In the genomic region with DNA sequence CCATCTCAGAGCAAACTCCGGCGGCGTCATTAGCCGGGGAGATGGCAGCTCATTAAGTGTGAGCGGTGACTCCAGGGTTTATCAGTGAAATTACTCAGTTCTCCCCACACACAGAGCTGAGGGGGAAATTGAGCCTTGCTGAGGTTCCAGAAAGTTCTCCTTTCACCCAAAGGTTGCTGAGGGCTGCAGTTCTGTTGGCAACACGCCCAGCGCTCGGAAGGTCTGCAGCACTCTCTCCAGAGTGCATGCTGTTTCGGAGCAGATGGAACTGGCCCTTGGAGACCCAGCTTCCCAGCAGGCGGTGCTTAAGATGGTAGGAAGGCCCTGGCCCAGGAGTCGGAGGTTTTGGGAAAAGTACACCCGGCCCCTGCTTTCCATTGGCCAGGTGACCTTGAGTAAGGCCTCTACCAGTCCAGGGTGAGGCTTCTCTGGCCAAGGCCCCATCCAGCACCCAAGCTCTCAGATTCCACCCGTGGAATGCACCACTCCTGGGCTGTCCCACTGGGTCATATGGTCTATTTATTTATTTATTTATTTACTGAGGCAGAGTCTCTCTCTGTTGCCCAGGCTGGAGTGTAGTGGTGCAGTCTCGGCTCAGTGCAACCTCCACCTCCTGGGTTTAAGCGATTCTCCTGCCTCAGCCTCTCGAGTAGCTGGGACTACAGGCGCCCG, we compare ENCODE assay signal across 17 cellular contexts.
DNase-seq lines count a peak whose midpoint lies in the region; ATAC-seq and TF ChIP-seq lines count a peak whose summit lies in the region.
"Had no signal": no experiment of that assay in that cellular context is flagged by ENCODE, and none has a peak within 500 bp of the region (broad histone marks: within the 10 kb centered on the region; RNA-seq: fewer than 3 reads in every experiment).

No MANE protein-coding gene starts in this region.

- peaks cover 47% of the 10 kb centered on the region for H3K4me1 Mint-ChIP-seq in nephron
- no peaks in the 10 kb centered on the region for H3K4me1 Mint-ChIP-seq in natural killer cell treated with Interleukin-12 subunit alpha and Interleukin-12 subunit beta and Interleukin-15 and Interleukin-18, amount 100 ng/mL, for 72 hours (ENCODE audit: low read depth in 2 of 2)
- H3K4me1 Mint-ChIP-seq: central memory CD8-positive, alpha-beta T cell had no signal

- no peaks in the 10 kb centered on the region for H3K9me3 ChIP-seq in gastroesophageal sphincter

- ATAC-seq in gastroesophageal sphincter (peak; percentile 7), GM18907 (IDR thresholded peaks at IDR 0.05; ENCODE audit: unreplicated experiment) (no peak)
- ATAC-seq in natural killer cell treated with Interleukin-12 subunit alpha and Interleukin-12 subunit beta and Interleukin-15 and Interleukin-18, amount 100 ng/mL, for 72 hours = no peak

- H3K27me3 Mint-ChIP-seq in nephron (ENCODE audit: low read depth) = peaks cover 9% of the 10 kb centered on the region
- H3K27me3 Mint-ChIP-seq in natural killer cell treated with Interleukin-12 subunit alpha and Interleukin-12 subunit beta and Interleukin-15 and Interleukin-18, amount 100 ng/mL, for 72 hours = no peaks in the 10 kb centered on the region
- H3K27me3 Mint-ChIP-seq: activated naive CD8-positive, alpha-beta T cell; central memory CD8-positive, alpha-beta T cell had no signal

- H3K4me3 ChIP-seq in gastroesophageal sphincter = no peak overlapping the region

- H3K9me3 Mint-ChIP-seq in nephron = no peaks in the 10 kb centered on the region
- no peaks in the 10 kb centered on the region for H3K9me3 Mint-ChIP-seq in natural killer cell treated with Interleukin-12 subunit alpha and Interleukin-12 subunit beta and Interleukin-15 and Interleukin-18, amount 100 ng/mL, for 72 hours
- H3K9me3 Mint-ChIP-seq: central memory CD8-positive, alpha-beta T cell; T-helper 2 cell treated with Interferon-gamma antibody and Interleukin-4, amounts not matched to agents 5 μg/mL and 100 μg/mL, for 36 hours had no signal

- no peak overlapping the region for H3K27ac ChIP-seq in gastroesophageal sphincter

- TF ChIP-seq CTCF in gastroesophageal sphincter (IDR thresholded peaks at IDR 0.05) (no peak), nephron (IDR thresholded peaks at IDR 0.05; ENCODE audit: unreplicated experiment in 3 of 3) (no peak)

- peaks cover 0 to 11% (median 0%) of the 10 kb centered on the region in 3 donors for H3K4me1 ChIP-seq in gastroesophageal sphincter

- H3K27ac Mint-ChIP-seq in nephron = peak overlapping the region in 2 of 3 experiments; percentile 58 to 80
- no peak overlapping the region for H3K27ac Mint-ChIP-seq in natural killer cell treated with Interleukin-12 subunit alpha and Interleukin-12 subunit beta and Interleukin-15 and Interleukin-18, amount 100 ng/mL, for 72 hours
- H3K27ac Mint-ChIP-seq: activated naive CD8-positive, alpha-beta T cell; T-helper 2 cell treated with Interferon-gamma antibody and Interleukin-4, amounts not matched to agents 5 μg/mL and 100 μg/mL, for 36 hours had no signal

- H3K4me3 Mint-ChIP-seq in nephron = peak overlapping the region in 2 of 3 experiments; percentile 32 to 38
- H3K4me3 Mint-ChIP-seq in natural killer cell treated with Interleukin-12 subunit alpha and Interleukin-12 subunit beta and Interleukin-15 and Interleukin-18, amount 100 ng/mL, for 72 hours = no peak overlapping the region
- H3K4me3 Mint-ChIP-seq: activated naive CD8-positive, alpha-beta T cell; central memory CD8-positive, alpha-beta T cell; T-helper 2 cell treated with Interferon-gamma antibody and Interleukin-4, amounts not matched to agents 5 μg/mL and 100 μg/mL, for 36 hours had no signal

- H3K27me3 ChIP-seq in gastroesophageal sphincter = no peaks in the 10 kb centered on the region

- no peaks in the 10 kb centered on the region for H3K36me3 ChIP-seq in gastroesophageal sphincter

- H3K36me3 Mint-ChIP-seq in nephron (ENCODE audit: low read depth) = no peaks in the 10 kb centered on the region
- H3K36me3 Mint-ChIP-seq in natural killer cell treated with Interleukin-12 subunit alpha and Interleukin-12 subunit beta and Interleukin-15 and Interleukin-18, amount 100 ng/mL, for 72 hours = no peaks in the 10 kb centered on the region
- H3K36me3 Mint-ChIP-seq: activated naive CD8-positive, alpha-beta T cell had no signal

- DNase-seq in Ammon's horn (ENCODE audit: low spot score) = peak; percentile 69
- peak; percentile 56 for DNase-seq in NCI-H2227 (lab: John Stamatoyannopoulos, UW; ENCODE audit: unreplicated experiment)
- no peak for DNase-seq in NCI-H2196 (lab: John Stamatoyannopoulos, UW; ENCODE audit: unreplicated experiment)
- DNase-seq in iPS-NIHi7 (ENCODE audit: extremely low spot score) = no peak
- DNase-seq in natural killer cell treated with Interleukin-12 subunit alpha and Interleukin-12 subunit beta and Interleukin-15 and Interleukin-18, amount 100 ng/mL, for 72 hours (ENCODE audit: low spot score) = no peak
- DNase-seq: activated CD4-positive, alpha-beta T cell treated with anti-CD3 and anti-CD28 coated beads for 48 hours; activated T-cell treated with anti-CD3 and anti-CD28 coated beads, Interleukin-2, amount 50 U/mL, for 1 hour; mesenchymal stem cell; MM.1S; NCI-H2029; trophoblast cell had no signal

- no peak for TF ChIP-seq EP300 in gastroesophageal sphincter (IDR thresholded peaks at IDR 0.05)

- no peak for TF ChIP-seq POLR2A in gastroesophageal sphincter (IDR thresholded peaks at IDR 0.05)

- 85 to 100% methylated on average over 4 to 5 of the region's 18 CpGs for WGBS in gastroesophageal sphincter (ENCODE audit: low coverage in 1 of 2), 2 donors

Comparison
In these comparisons a context has a peak if more than half of its experiments do, and no peak if none do; other contexts are left out.
1. DNase-seq: peak in Ammon's horn (single experiment) and NCI-H2227 (single experiment); none in NCI-H2196 (single experiment), iPS-NIHi7 (single experiment) and natural killer cell treated with Interleukin-12 subunit alpha and Interleukin-12 subunit beta and Interleukin-15 and Interleukin-18, amount 100 ng/mL, for 72 hours (single experiment).
2. H3K27ac Mint-ChIP-seq: peak in nephron (2 of 3); none in natural killer cell treated with Interleukin-12 subunit alpha and Interleukin-12 subunit beta and Interleukin-15 and Interleukin-18, amount 100 ng/mL, for 72 hours (0 of 2).